ENCODE assay signal across 8 cellular contexts in the genomic region with DNA sequence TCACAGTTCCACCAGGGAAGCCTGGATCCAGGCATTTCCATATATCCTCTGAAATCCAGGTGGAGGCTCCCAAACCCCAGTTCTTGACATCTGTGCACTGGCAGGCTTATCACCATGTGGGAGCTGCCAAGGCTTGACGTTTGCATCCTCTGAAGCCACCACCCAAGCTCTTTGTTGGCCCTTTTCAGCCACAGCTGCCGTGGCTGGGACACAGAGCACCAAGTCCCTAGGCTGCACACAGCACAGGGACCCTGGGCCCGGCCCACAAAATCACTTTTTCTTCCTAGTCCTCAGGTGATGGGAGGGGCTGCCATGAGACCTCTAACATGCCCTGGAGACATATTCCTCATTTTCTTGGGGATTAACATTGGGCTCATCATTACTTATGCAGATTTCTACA.
"Had no signal": no experiment of that assay in that cellular context is flagged by ENCODE, and none has a peak within 500 bp of the region (broad histone marks: within the 10 kb centered on the region; RNA-seq: fewer than 3 reads in every experiment).

No MANE protein-coding gene starts in this region.

- H3K27me3 Mint-ChIP-seq: IgD-negative memory B cell had no signal

- H3K27ac ChIP-seq: HL-60 had no signal

- DNase-seq: H9, HFFc6, KBM-7 had no signal

- H3K27ac Mint-ChIP-seq: GM23338, H9, HFFc6, IgD-negative memory B cell had no signal

- H3K4me3 Mint-ChIP-seq: GM23338, H9, HFFc6, IgD-negative memory B cell had no signal

- H3K4me1 Mint-ChIP-seq: GM23338, H9, IgD-negative memory B cell had no signal

- ATAC-seq: GM23338, HCT116, HepG2 had no signal

- H3K9me3 Mint-ChIP-seq: GM23338, H9, HFFc6, IgD-negative memory B cell had no signal

- H3K4me3 ChIP-seq: GM23338 had no signal
